In genomic region chr1:201348211-201348566, GRCh38 we compare ENCODE assay signal across 9 cellular contexts. TPM values are rescaled to one million over a fixed set of nuclear protein-coding genes. Genes with fewer than 3 reads are reported as not detected.
DNase-seq lines count a peak whose midpoint lies in the region; ATAC-seq and TF ChIP-seq lines count a peak whose summit lies in the region.
"Had no signal": no experiment of that assay in that cellular context is flagged by ENCODE, and none has a peak within 500 bp of the region (broad histone marks: within the 10 kb centered on the region; RNA-seq: fewer than 3 reads in every experiment).

No MANE protein-coding gene starts in this region.

- no peak overlapping the region for H3K4me3 ChIP-seq in endodermal cell (ENCODE audit: low read length)

- DNase-seq in HT1080 (ENCODE audit: low read depth): peak; percentile 52
- peak; percentile 50 for DNase-seq in RKO (ENCODE audit: low spot score)
- peak; percentile 92 for DNase-seq in endodermal cell
- peak; percentile 32 for DNase-seq in mucosa of gallbladder (ENCODE audit: low spot score)
- DNase-seq in activated CD4-positive, CD25-positive, alpha-beta regulatory T cell treated with anti-CD3 and anti-CD28 coated beads, Interleukin-2, amount 50 U/mL, for 72 hours: no peak
- DNase-seq: activated B cell treated with CpG ODN at 0.5 μM for 24 hours had no signal

- H3K27ac Mint-ChIP-seq in endodermal cell: no peak overlapping the region
- H3K27ac Mint-ChIP-seq: activated B cell treated with CpG ODN at 0.5 μM for 24 hours had no signal

- H3K4me3 Mint-ChIP-seq in endodermal cell: no peak overlapping the region
- H3K4me3 Mint-ChIP-seq: activated B cell treated with CpG ODN at 0.5 μM for 24 hours had no signal

- H3K27ac ChIP-seq in endodermal cell (ENCODE audit: low read depth, low read length): no peak overlapping the region

- peaks cover 4% of the 10 kb centered on the region for H3K4me1 ChIP-seq in endodermal cell (ENCODE audit: control insufficient read depth, insufficient read depth, low read length)

- no peaks in the 10 kb centered on the region for H3K27me3 ChIP-seq in endodermal cell (ENCODE audit: control insufficient read depth, insufficient read depth, low read length, poor library complexity, severe bottlenecking)

- H3K9me3 Mint-ChIP-seq in endodermal cell: no peaks in the 10 kb centered on the region
- H3K9me3 Mint-ChIP-seq: activated B cell treated with CpG ODN at 0.5 μM for 24 hours had no signal

- H3K36me3 ChIP-seq in endodermal cell (ENCODE audit: control insufficient read depth, insufficient read depth, low read length): no peaks in the 10 kb centered on the region

- WGBS in endodermal cell (ENCODE audit: insufficient coverage in 1 of 2, insufficient read length in 1 of 2), 2 experiments: 0 to 34% methylated on average over 2 to 6 of the region's 6 CpGs

- ATAC-seq in HG03025 (IDR thresholded peaks at IDR 0.05; ENCODE audit: low FRiP score, unreplicated experiment) (no peak), HG03280 (IDR thresholded peaks at IDR 0.05; ENCODE audit: unreplicated experiment) (no peak)

- peaks cover 2% of the 10 kb centered on the region for H3K27me3 Mint-ChIP-seq in endodermal cell (ENCODE audit: insufficient read depth)

- peaks cover 1% of the 10 kb centered on the region for H3K4me1 Mint-ChIP-seq in endodermal cell
- H3K4me1 Mint-ChIP-seq: activated B cell treated with CpG ODN at 0.5 μM for 24 hours had no signal

- TF ChIP-seq CTCF in GM12801 (IDR thresholded peaks at IDR 0.05; ENCODE audit: extremely low read depth, insufficient read length): peak; percentile 66
- peak; percentile 82 for TF ChIP-seq CTCF in endodermal cell (conservative IDR thresholded peaks at IDR 0.05)

- H3K36me3 Mint-ChIP-seq in endodermal cell (ENCODE audit: low read depth): no peaks in the 10 kb centered on the region

- no peak overlapping the region for H3K9ac ChIP-seq in endodermal cell (ENCODE audit: extremely low read depth, low read length, poor library complexity, severe bottlenecking)

- no peaks in the 10 kb centered on the region for H3K9me3 ChIP-seq in endodermal cell (ENCODE audit: control insufficient read depth, low read length)

RNA-seq across cellular contexts. Expression of gene TNNT2, which starts 29.3 kb away (rescaled TPM):
- total RNA-seq in HT1080 (2014; rRNA removed; shearing (Covaris generic)): not detected in 2 replicates
- polyA plus RNA-seq in HT1080 (2015; cell fraction: cytosol; rRNA removed): not detected in 2 replicates
- not detected in 2 replicates for polyA plus RNA-seq in HT1080 (2015; cell fraction: nucleus; rRNA removed)
- total RNA-seq in endodermal cell: under 1 TPM; 0.35 to 0.88 TPM
- polyA plus RNA-seq in endodermal cell (2013, experiment 1 of 2): 3.2 TPM
- polyA plus RNA-seq in endodermal cell (2013, experiment 2 of 2): 3.6 TPM
- total RNA-seq in mucosa of gallbladder: 69.8 TPM
- total RNA-seq: activated B cell treated with CpG ODN at 0.5 μM for 24 hours had no signal

RNA-seq across cellular contexts. Expression of gene LAD1, which starts 50.9 kb away (rescaled TPM):
- not detected in 2 replicates for total RNA-seq in HT1080 (2014; rRNA removed; shearing (Covaris generic))
- not detected in 2 replicates for polyA plus RNA-seq in HT1080 (2015; cell fraction: cytosol; rRNA removed)
- not detected in 2 replicates for polyA plus RNA-seq in HT1080 (2015; cell fraction: nucleus; rRNA removed)
- total RNA-seq in endodermal cell: 10 to 100 TPM; 13.5 to 13.6 TPM
- 1.2 TPM for polyA plus RNA-seq in endodermal cell (2013, experiment 1 of 2)
- polyA plus RNA-seq in endodermal cell (2013, experiment 2 of 2): 0.62 TPM
- total RNA-seq in mucosa of gallbladder: 272 TPM
- total RNA-seq: activated B cell treated with CpG ODN at 0.5 μM for 24 hours had no signal

Comparison
In these comparisons a context has a peak if more than half of its experiments do, and no peak if none do; other contexts are left out.
1. RNA of gene TNNT2, which starts 29.3 kb away (total RNA-seq): 69.8 TPM in mucosa of gallbladder (single experiment); 0.35 to 0.88 TPM in endodermal cell and not detected in HT1080; every median in the first group is over 10 times any median in the second.
2. RNA of gene LAD1, which starts 50.9 kb away (total RNA-seq): 272 TPM in mucosa of gallbladder (single experiment); 13.5 to 13.6 TPM in endodermal cell and not detected in HT1080; every median in the first group is over 10 times any median in the second.